15 cellular contexts compared by ENCODE assay signal in genomic region chr12:50574621-50575348, GRCh38.
DNase-seq lines count a peak whose midpoint lies in the region; ATAC-seq and TF ChIP-seq lines count a peak whose summit lies in the region.
"Had no signal": no experiment of that assay in that cellular context is flagged by ENCODE, and none has a peak within 500 bp of the region (broad histone marks: within the 10 kb centered on the region; RNA-seq: fewer than 3 reads in every experiment).

No MANE protein-coding gene starts in this region.

- no peak overlapping the region for H2AFZ ChIP-seq in trophoblast cell (ENCODE audit: insufficient read depth, low read length, poor library complexity)

- H2AK5ac ChIP-seq in trophoblast cell (ENCODE audit: low read length): no peak overlapping the region

- H3K79me1 ChIP-seq in trophoblast cell (ENCODE audit: low read length): peaks cover 27% of the 10 kb centered on the region

- H3K9me3 ChIP-seq in SK-N-MC (ENCODE audit: low read depth, low read length): no peaks in the 10 kb centered on the region
- H3K9me3 ChIP-seq in trophoblast cell (ENCODE audit: insufficient read depth, low read depth, low read length): no peaks in the 10 kb centered on the region
- no peaks in the 10 kb centered on the region for H3K9me3 ChIP-seq in heart right ventricle
- H3K9me3 ChIP-seq: mucosa of descending colon, Peyer's patch had no signal

- H3K9ac ChIP-seq in SK-N-MC (ENCODE audit: insufficient read length): no peak overlapping the region
- no peak overlapping the region for H3K9ac ChIP-seq in trophoblast cell (ENCODE audit: low read length)
- H3K9ac ChIP-seq: BLaER1 had no signal

- intact Hi-C loops in heart right ventricle (cut with DNase I): loop anchor here in 1 of 10 donors (5.0 kb wide), 1 partner anchor 67 kb away; no protein-coding TSS in a partner anchor

- H3K27me3 ChIP-seq in trophoblast cell (ENCODE audit: insufficient read depth, low read length) (no peaks in the 10 kb centered on the region), heart right ventricle (no peaks in the 10 kb centered on the region)
- H3K27me3 ChIP-seq: BLaER1, Peyer's patch had no signal

- no peak for ATAC-seq in heart right ventricle
- no peak for ATAC-seq in HG02852 (IDR thresholded peaks at IDR 0.05; ENCODE audit: unreplicated experiment)
- ATAC-seq: activated T-cell treated with anti-CD3 and anti-CD28 coated beads, Interleukin-2, amount 50 U/mL, for 72 hours; mucosa of descending colon had no signal

- H3K4me3 ChIP-seq in SK-N-MC: no peak overlapping the region
- no peak overlapping the region for H3K4me3 ChIP-seq in trophoblast cell (ENCODE audit: low read depth, low read length)
- no peak overlapping the region for H3K4me3 ChIP-seq in heart right ventricle
- H3K4me3 ChIP-seq: BLaER1, mucosa of descending colon, Peyer's patch had no signal

- no peak overlapping the region for H3K23ac ChIP-seq in trophoblast cell (ENCODE audit: low read length)

- H3K18ac ChIP-seq in trophoblast cell (ENCODE audit: low read length): peak overlapping the region; percentile 84

- H4K91ac ChIP-seq in trophoblast cell (ENCODE audit: low read depth, low read length): peak overlapping the region; percentile 45

- H3K79me2 ChIP-seq in trophoblast cell (ENCODE audit: control insufficient read depth, insufficient read depth, low read length, poor library complexity): peaks cover 21% of the 10 kb centered on the region

- H3K27ac ChIP-seq in SK-N-MC (peak overlapping the region; percentile 27; the same call in 1 of the 2 replicates), trophoblast cell (ENCODE audit: low read depth, low read length) (peak overlapping the region; percentile 88), heart right ventricle (peak overlapping the region in 3 of 10 donors; percentile 21 to 30 (median 24))
- H3K27ac ChIP-seq: BLaER1, Peyer's patch had no signal

- H3K14ac ChIP-seq in trophoblast cell (ENCODE audit: low read length): peak overlapping the region; percentile 44

- no peak overlapping the region for H4K8ac ChIP-seq in trophoblast cell (ENCODE audit: low read depth, low read length)

- TF ChIP-seq CTCF in AG09319 (IDR thresholded peaks at IDR 0.05; ENCODE audit: low read depth, low read length) (no peak), heart right ventricle (IDR thresholded peaks at IDR 0.05) (no peak)

- H2BK120ac ChIP-seq in trophoblast cell (ENCODE audit: insufficient read depth, low read length, poor library complexity): peak overlapping the region; percentile 84

- H3K4me1 ChIP-seq in trophoblast cell (ENCODE audit: control insufficient read depth in 1 of 2, insufficient read depth in 2 of 2, low read length in 2 of 2) (peaks cover 19 to 27% of the 10 kb centered on the region in 2 experiments), heart right ventricle (peaks cover 14 to 62% (median 55%) of the 10 kb centered on the region in 9 donors)

- peak overlapping the region; percentile 92 for H2BK12ac ChIP-seq in trophoblast cell (ENCODE audit: low read length)

- WGBS in trophoblast cell (ENCODE audit: extremely low coverage, insufficient coverage, insufficient read length): no CpG with 5 or more reads among the region's 5 CpGs
- WGBS in heart right ventricle, 2 donors: 36 to 59% methylated on average over 5 of the region's 5 CpGs

- H2BK5ac ChIP-seq in trophoblast cell (ENCODE audit: low read depth, low read length, poor library complexity): peak overlapping the region; percentile 87

- no peak overlapping the region for H4K12ac ChIP-seq in trophoblast cell (ENCODE audit: low read depth, low read length)

- peak; percentile 52 for DNase-seq in AG09319 (ENCODE audit: extremely low read depth, low read depth)
- no peak for DNase-seq in SK-N-MC (ENCODE audit: low read depth, low spot score)
- DNase-seq in fibroblast of peridontal ligament (ENCODE audit: extremely low read depth): peak; percentile 46
- peak in 1 of 2 donors; percentile 65 for DNase-seq in trophoblast cell
- DNase-seq in heart right ventricle: no peak
- no peak for DNase-seq in DMS 273 treated with DMSO at 0.1 percent for 48 hours (lab: John Stamatoyannopoulos, UW)
- DNase-seq in NCI-H2107 treated with DMSO at 0.1 percent for 48 hours (lab: John Stamatoyannopoulos, UW; ENCODE audit: unreplicated experiment): no peak
- DNase-seq: activated T-cell treated with anti-CD3 and anti-CD28 coated beads, Interleukin-2, amount 50 U/mL, for 72 hours; cerebellar nuclear complex; hippocampal formation; mucosa of descending colon; NCI-H345; Peyer's patch had no signal

- no peak overlapping the region for H3K4me2 ChIP-seq in trophoblast cell (ENCODE audit: low read length)
- H3K4me2 ChIP-seq: BLaER1 had no signal

- H3K4ac ChIP-seq in trophoblast cell (ENCODE audit: low read depth, low read length): peak overlapping the region; percentile 1

- H3K36me3 ChIP-seq in SK-N-MC (ENCODE audit: insufficient read depth, low read length) (no peaks in the 10 kb centered on the region), trophoblast cell (ENCODE audit: control insufficient read depth in 1 of 2, insufficient read depth in 2 of 2, low read length in 2 of 2) (no peaks in the 10 kb centered on the region), heart right ventricle (no peaks in the 10 kb centered on the region)
- H3K36me3 ChIP-seq: Peyer's patch had no signal

Comparison
In these comparisons a context has a peak if more than half of its experiments do, and no peak if none do; other contexts are left out.
1. DNase-seq: peak in AG09319 (single experiment) and fibroblast of peridontal ligament (single experiment); none in SK-N-MC (single experiment), heart right ventricle (0 of 2), DMS 273 treated with DMSO at 0.1 percent for 48 hours (single experiment) and NCI-H2107 treated with DMSO at 0.1 percent for 48 hours (single experiment).